9 cellular contexts compared by ENCODE assay signal in the genomic region with DNA sequence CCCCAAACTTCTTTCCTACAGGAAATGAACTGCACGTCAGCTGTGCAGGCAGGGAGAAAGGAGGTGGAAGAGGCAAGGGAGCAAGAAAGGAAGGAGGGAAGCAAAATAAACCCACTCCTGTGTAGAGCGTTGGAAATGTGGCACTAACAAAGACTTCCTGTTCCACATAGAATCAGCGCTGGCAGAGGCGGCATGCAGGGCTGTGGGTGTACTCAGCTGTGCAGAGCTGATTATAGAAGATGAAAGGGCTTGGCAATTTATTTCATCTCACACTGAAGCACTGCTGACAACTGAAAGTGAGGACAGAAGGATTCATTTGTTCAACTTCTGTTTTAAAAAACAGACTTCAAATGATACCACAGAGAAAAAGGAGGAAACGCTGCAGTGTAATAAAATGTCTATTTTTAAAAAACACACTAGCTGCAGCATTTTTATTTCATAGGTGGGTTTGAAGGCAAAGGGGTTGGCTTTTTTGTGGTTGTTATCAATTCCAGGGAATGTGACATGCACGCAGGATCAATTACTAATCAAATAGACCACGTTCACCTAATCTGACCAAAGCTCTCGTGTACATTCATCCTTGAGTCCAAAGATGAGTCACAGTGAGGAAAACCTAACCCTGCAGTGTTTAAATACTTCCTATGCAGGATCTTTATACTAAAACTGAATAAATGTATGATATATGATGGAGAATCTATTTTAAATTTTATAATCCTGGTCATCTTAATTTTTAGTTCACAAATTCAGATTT.
DNase-seq lines count a peak whose midpoint lies in the region; ATAC-seq, FAIRE-seq and TF ChIP-seq lines count a peak whose summit lies in the region.
"Had no signal": no experiment of that assay in that cellular context is flagged by ENCODE, and none has a peak within 500 bp of the region (broad histone marks: within the 10 kb centered on the region; RNA-seq: fewer than 3 reads in every experiment).

No MANE protein-coding gene starts in this region.

- DNase-seq in COLO829 (ENCODE audit: low spot score) (peak; percentile 17), NCI-H1436 (lab: John Stamatoyannopoulos, UW) (peak; percentile 42), GM12878 (ENCODE audit: low read depth, low spot score) (no peak), myocyte (ENCODE audit: low read depth) (peak; percentile 44), NCI-H526 treated with DMSO at 0.1 percent for 48 hours (lab: John Stamatoyannopoulos, UW) (no peak)
- DNase-seq in stimulated activated CD4-positive, alpha-beta T cell treated with anti-CD3 and anti-CD28 coated beads, Interleukin-2, amount 100 ng/mL, for 24 hours: no peak
- no peak for DNase-seq in activated CD4-positive, CD25-positive, alpha-beta regulatory T cell treated with anti-CD3 and anti-CD28 coated beads, Interleukin-2, amount 50 U/mL, for 72 hours

- no peak for TF ChIP-seq POLR2A in GM12878 (IDR thresholded peaks at IDR 0.05; ENCODE audit: low read depth, low read length)

- no peak for ATAC-seq in GM12878
- no peak for ATAC-seq in HG02970 (IDR thresholded peaks at IDR 0.05; ENCODE audit: low FRiP score, unreplicated experiment)

- CTCF ChIA-PET in GM12878 (lab: Yijun Ruan, JAX): no interaction called here

- no peak for TF ChIP-seq RAD21 in GM12878 (IDR thresholded peaks at IDR 0.05; ENCODE audit: insufficient read depth, low read depth, low read length)

- in situ Hi-C loops in GM12878 (cut with MboI): no loop called here

- no peaks in the 10 kb centered on the region for H3K27me3 ChIP-seq in GM12878 (replicated peaks in 1 of 2; ENCODE audit: control insufficient read depth in 2 of 2, insufficient read depth in 2 of 2, low read length in 1 of 2)

- no peak for FAIRE-seq in GM12878 (lab: Jason Lieb, UNC)

- H3K4me3 ChIP-seq in GM12878: no peak overlapping the region
- H3K4me3 ChIP-seq: PC-9 had no signal

- no peaks in the 10 kb centered on the region for H4K20me1 ChIP-seq in GM12878 (ENCODE audit: control insufficient read depth, insufficient read depth)

- SMC1A ChIA-PET in GM12878 (lab: Charles Lee; ENCODE audit: uncharacterized antibody, unreplicated experiment): no interaction called here

- RAD21 ChIA-PET in GM12878 (lab: Charles Lee; ENCODE audit: unreplicated experiment): no interaction called here

- no peak for TF ChIP-seq EP300 in GM12878 (IDR thresholded peaks at IDR 0.05; ENCODE audit: borderline replicate concordance in 1 of 2, control insufficient read depth in 1 of 2, low read depth in 2 of 2, low read length in 2 of 2)

- no peak overlapping the region for H2AFZ ChIP-seq in GM12878 (ENCODE audit: control insufficient read depth, low read depth, low read length)
- H2AFZ ChIP-seq: PC-9 had no signal

- no peaks in the 10 kb centered on the region for H3K4me1 ChIP-seq in GM12878 (ENCODE audit: control insufficient read depth, insufficient read depth, low read length)

- intact Hi-C loops in GM12878 (cut with micrococcal nuclease; ENCODE audit: unreplicated experiment): no loop called here

- H3K9ac ChIP-seq in GM12878 (ENCODE audit: control insufficient read depth, insufficient read depth, low read length): no peak overlapping the region

- no peaks in the 10 kb centered on the region for H3K79me2 ChIP-seq in GM12878 (ENCODE audit: control insufficient read depth, insufficient read depth, low read length)

- H3K4me2 ChIP-seq in GM12878 (ENCODE audit: control insufficient read depth, insufficient read depth): no peak overlapping the region
- H3K4me2 ChIP-seq: PC-9 had no signal

- POLR2A ChIA-PET in GM12878 (lab: Charles Lee): no interaction called here

- WGBS in GM12878 (ENCODE audit: insufficient coverage, insufficient replicate concordance, low lambda C conversion rate, missing lambda C conversion rate): 19% methylated on average over 8 of the region's 8 CpGs

- H3K36me3 ChIP-seq in GM12878 (ENCODE audit: control insufficient read depth in 2 of 2, insufficient read depth in 2 of 2, low read length in 1 of 2): no peaks in the 10 kb centered on the region

- H3K9me3 ChIP-seq in GM12878 (replicated peaks; ENCODE audit: control insufficient read depth, insufficient read depth, low read length): no peaks in the 10 kb centered on the region

- TF ChIP-seq CTCF in GM12878 (IDR thresholded peaks at IDR 0.05 in 2 of 3, conservative IDR thresholded peaks at IDR 0.05 in 1 of 3; ENCODE audit: control insufficient read depth in 2 of 3, extremely low read depth in 1 of 3, insufficient read depth in 1 of 3, low read depth in 3 of 3, low read length in 3 of 3): no peak

- no peak overlapping the region for H3K27ac ChIP-seq in GM12878 (ENCODE audit: control insufficient read depth, insufficient read depth)
- H3K27ac ChIP-seq: PC-9 had no signal

- no TSS peak for BruUV-seq in GM12878 (replicated peaks; lab: Mats Ljungman, UMichigan)

TF ChIP-seq in GM12878, 131 proteins besides CTCF, POLR2A, EP300 and RAD21:
- TF ChIP-seq, protein P1, sequence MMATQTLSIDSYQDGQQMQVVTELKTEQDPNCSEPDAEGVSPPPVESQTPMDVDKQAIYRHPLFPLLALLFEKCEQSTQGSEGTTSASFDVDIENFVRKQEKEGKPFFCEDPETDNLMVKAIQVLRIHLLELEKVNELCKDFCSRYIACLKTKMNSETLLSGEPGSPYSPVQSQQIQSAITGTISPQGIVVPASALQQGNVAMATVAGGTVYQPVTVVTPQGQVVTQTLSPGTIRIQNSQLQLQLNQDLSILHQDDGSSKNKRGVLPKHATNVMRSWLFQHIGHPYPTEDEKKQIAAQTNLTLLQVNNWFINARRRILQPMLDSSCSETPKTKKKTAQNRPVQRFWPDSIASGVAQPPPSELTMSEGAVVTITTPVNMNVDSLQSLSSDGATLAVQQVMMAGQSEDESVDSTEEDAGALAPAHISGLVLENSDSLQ (IDR thresholded peaks at IDR 0.05): no peak
- peak; percentile 26; the same call in 1 of the 2 replicates for TF ChIP-seq ZNF24 (IDR thresholded peaks at IDR 0.05)

Comparison
In these comparisons a context has a peak if more than half of its experiments do, and no peak if none do; other contexts are left out.
1. DNase-seq: peak in COLO829 (single experiment), NCI-H1436 (single experiment) and myocyte (single experiment); none in GM12878 (single experiment), stimulated activated CD4-positive, alpha-beta T cell treated with anti-CD3 and anti-CD28 coated beads, Interleukin-2, amount 100 ng/mL, for 24 hours (0 of 2), NCI-H526 treated with DMSO at 0.1 percent for 48 hours (single experiment) and activated CD4-positive, CD25-positive, alpha-beta regulatory T cell treated with anti-CD3 and anti-CD28 coated beads, Interleukin-2, amount 50 U/mL, for 72 hours (single experiment).